8 cellular contexts compared by ENCODE assay signal in genomic region chr17:4500188-4500565, GRCh38. TPM values are rescaled to one million over a fixed set of nuclear protein-coding genes. Genes with fewer than 3 reads are reported as not detected.
A peak's percentile ranks its signal among the peaks of the same experiment; 100 is the strongest.
DNase-seq lines count a peak whose midpoint lies in the region; ATAC-seq and TF ChIP-seq lines count a peak whose summit lies in the region.

No MANE protein-coding gene starts in this region.

- H3K9me3 ChIP-seq in lower lobe of right lung: no peaks in the 10 kb centered on the region
- H3K9me3 ChIP-seq in testis: no peaks in the 10 kb centered on the region

- H3K27ac Mint-ChIP-seq in activated CD4-positive, alpha-beta memory T cell treated with anti-CD3 and anti-CD28 coated beads for 36 hours: no peak overlapping the region
- H3K27ac Mint-ChIP-seq in activated CD4-positive, alpha-beta memory T cell treated with anti-CD3 and anti-CD28 coated beads, Interleukin-2, amount 10 ng/mL, durations not matched to agents 7 days and 5 days: no peak overlapping the region
- no peak overlapping the region for H3K27ac Mint-ChIP-seq in activated T-helper 17 cell treated with anti-CD3 and anti-CD28 coated beads, Interleukin-2, amount 50 U/mL, for 72 hours

- H3K36me3 ChIP-seq in lower lobe of right lung (no peaks in the 10 kb centered on the region), testis (ENCODE audit: low read depth, missing control alignments) (no peaks in the 10 kb centered on the region)

- peaks cover 24% of the 10 kb centered on the region for H3K4me1 Mint-ChIP-seq in activated CD4-positive, alpha-beta memory T cell treated with anti-CD3 and anti-CD28 coated beads for 36 hours (ENCODE audit: low read depth)
- H3K4me1 Mint-ChIP-seq in activated CD4-positive, alpha-beta memory T cell treated with anti-CD3 and anti-CD28 coated beads, Interleukin-2, amount 10 ng/mL, durations not matched to agents 7 days and 5 days: peaks cover 27% of the 10 kb centered on the region
- H3K4me1 Mint-ChIP-seq in activated T-helper 17 cell treated with anti-CD3 and anti-CD28 coated beads, Interleukin-2, amount 50 U/mL, for 72 hours: peaks cover 27% of the 10 kb centered on the region

- POLR2A ChIA-PET in activated CD4-positive, alpha-beta memory T cell treated with anti-CD3 and anti-CD28 coated beads for 36 hours (lab: Charles Lee): no interaction called here
- POLR2A ChIA-PET in activated CD4-positive, alpha-beta memory T cell treated with anti-CD3 and anti-CD28 coated beads, Interleukin-2, amount 10 ng/mL, durations not matched to agents 7 days and 5 days (lab: Charles Lee): interaction anchor here (0.7 to 1.5 kb wide), 3 partner anchors 14 to 56 kb away, joined by 3 read pairs; no protein-coding TSS in a partner anchor

- TF ChIP-seq POLR2A in testis (IDR thresholded peaks at IDR 0.05): no peak

- H3K27me3 ChIP-seq in lower lobe of right lung (ENCODE audit: low read depth) (peaks cover 23% of the 10 kb centered on the region), testis (no peaks in the 10 kb centered on the region)

- 10 to 29% methylated on average over 1 to 7 of the region's 7 CpGs for WGBS in testis, 2 donors

- TF ChIP-seq CTCF in lower lobe of right lung (IDR thresholded peaks at IDR 0.05) (peak; percentile 13), testis (IDR thresholded peaks at IDR 0.05) (no peak)

- CTCF ChIA-PET in activated CD4-positive, alpha-beta memory T cell treated with anti-CD3 and anti-CD28 coated beads for 36 hours (lab: Charles Lee): interaction anchor here (0.9 to 2.1 kb wide), 2 partner anchors 79 to 104 kb away, joined by 3 to 7 read pairs; no protein-coding TSS in a partner anchor
- CTCF ChIA-PET in activated CD4-positive, alpha-beta memory T cell treated with anti-CD3 and anti-CD28 coated beads, Interleukin-2, amount 10 ng/mL, durations not matched to agents 7 days and 5 days (lab: Charles Lee): interaction anchor here (0.7 to 2.3 kb wide), 3 partner anchors 9 to 79 kb away, joined by 3 to 10 read pairs (median 3); no protein-coding TSS in a partner anchor

- peak overlapping the region; percentile 14 for H3K4me3 Mint-ChIP-seq in activated CD4-positive, alpha-beta memory T cell treated with anti-CD3 and anti-CD28 coated beads for 36 hours
- H3K4me3 Mint-ChIP-seq in activated CD4-positive, alpha-beta memory T cell treated with anti-CD3 and anti-CD28 coated beads, Interleukin-2, amount 10 ng/mL, durations not matched to agents 7 days and 5 days: no peak overlapping the region
- peak overlapping the region; percentile 67 for H3K4me3 Mint-ChIP-seq in activated T-helper 17 cell treated with anti-CD3 and anti-CD28 coated beads, Interleukin-2, amount 50 U/mL, for 72 hours

- H3K27ac ChIP-seq in lower lobe of right lung (peak overlapping the region; percentile 68), testis (no peak overlapping the region)

- in situ Hi-C loops in KBM-7 (cut with MboI; ENCODE audit: low pct_unique_long_range_greater_than_20kb, low sequenced_read_pairs): no loop called here

- peaks cover 35% of the 10 kb centered on the region for H3K27me3 Mint-ChIP-seq in activated CD4-positive, alpha-beta memory T cell treated with anti-CD3 and anti-CD28 coated beads for 36 hours
- peaks cover 57% of the 10 kb centered on the region for H3K27me3 Mint-ChIP-seq in activated CD4-positive, alpha-beta memory T cell treated with anti-CD3 and anti-CD28 coated beads, Interleukin-2, amount 10 ng/mL, durations not matched to agents 7 days and 5 days
- peaks cover 32% of the 10 kb centered on the region for H3K27me3 Mint-ChIP-seq in activated T-helper 17 cell treated with anti-CD3 and anti-CD28 coated beads, Interleukin-2, amount 50 U/mL, for 72 hours

- H3K36me3 Mint-ChIP-seq in activated CD4-positive, alpha-beta memory T cell treated with anti-CD3 and anti-CD28 coated beads for 36 hours: no peaks in the 10 kb centered on the region
- no peaks in the 10 kb centered on the region for H3K36me3 Mint-ChIP-seq in activated CD4-positive, alpha-beta memory T cell treated with anti-CD3 and anti-CD28 coated beads, Interleukin-2, amount 10 ng/mL, durations not matched to agents 7 days and 5 days (ENCODE audit: low read depth)
- H3K36me3 Mint-ChIP-seq in activated T-helper 17 cell treated with anti-CD3 and anti-CD28 coated beads, Interleukin-2, amount 50 U/mL, for 72 hours (ENCODE audit: low read depth): no peaks in the 10 kb centered on the region

- H3K4me3 ChIP-seq in lower lobe of right lung (peak overlapping the region; percentile 61), testis (peak overlapping the region; percentile 40 to 47)

- H3K4me1 ChIP-seq in lower lobe of right lung: peaks cover 68% of the 10 kb centered on the region
- H3K4me1 ChIP-seq in testis: peaks cover 7% of the 10 kb centered on the region

- ATAC-seq in activated T-helper 17 cell treated with anti-CD3 and anti-CD28 coated beads, Interleukin-2, amount 50 U/mL, for 72 hours (replicated peaks): no peak
- ATAC-seq in lower lobe of right lung: no peak

- no peak for DNase-seq in activated CD4-positive, alpha-beta memory T cell treated with anti-CD3 and anti-CD28 coated beads for 36 hours
- no peak for DNase-seq in activated CD4-positive, alpha-beta memory T cell treated with anti-CD3 and anti-CD28 coated beads, Interleukin-2, amount 10 ng/mL, durations not matched to agents 7 days and 5 days
- DNase-seq in lower lobe of right lung (no peak), testis (no peak), SK-N-DZ (ENCODE audit: low spot score) (no peak), KBM-7 (no peak)
- DNase-seq in stimulated activated CD4-positive, alpha-beta T cell treated with anti-CD3 and anti-CD28 coated beads, Interleukin-4, amount 100 ng/mL, for 1 hour: no peak

- H3K9me3 Mint-ChIP-seq in activated CD4-positive, alpha-beta memory T cell treated with anti-CD3 and anti-CD28 coated beads for 36 hours: no peaks in the 10 kb centered on the region
- no peaks in the 10 kb centered on the region for H3K9me3 Mint-ChIP-seq in activated CD4-positive, alpha-beta memory T cell treated with anti-CD3 and anti-CD28 coated beads, Interleukin-2, amount 10 ng/mL, durations not matched to agents 7 days and 5 days
- H3K9me3 Mint-ChIP-seq in activated T-helper 17 cell treated with anti-CD3 and anti-CD28 coated beads, Interleukin-2, amount 50 U/mL, for 72 hours: no peaks in the 10 kb centered on the region

- intact Hi-C loops in activated CD4-positive, alpha-beta memory T cell treated with anti-CD3 and anti-CD28 coated beads for 36 hours (cut with micrococcal nuclease): loop anchor here (10.0 kb wide), 1 partner anchor 65 kb away; the partner anchor contains the start of gene SPNS3
- intact Hi-C loops in lower lobe of right lung (cut with DNase I): no loop called here
- intact Hi-C loops in testis (cut with DNase I; ENCODE audit: low total_unique reads): no loop called here

RNA-seq across cellular contexts. Expression of gene SPNS2, which starts 1.5 kb away (rescaled TPM):
- under 1 TPM; 0.15 to 0.24 TPM for total RNA-seq in activated CD4-positive, alpha-beta memory T cell treated with anti-CD3 and anti-CD28 coated beads for 36 hours
- under 1 TPM; 0.15 to 0.60 TPM for total RNA-seq in activated CD4-positive, alpha-beta memory T cell treated with anti-CD3 and anti-CD28 coated beads, Interleukin-2, amount 10 ng/mL, durations not matched to agents 7 days and 5 days
- under 1 TPM in 1 of 2 donors, not detected in 1; 0.45 TPM for total RNA-seq in activated T-helper 17 cell treated with anti-CD3 and anti-CD28 coated beads, Interleukin-2, amount 50 U/mL, for 72 hours
- total RNA-seq in lower lobe of right lung (42.0 TPM), testis (1 to 10 TPM; 6.7 to 8.0 TPM)
- polyA plus RNA-seq in testis (ENCODE audit: insufficient read depth, low read depth, low replicate concordance): 11.5 TPM
- polyA plus RNA-seq in SK-N-DZ (2014; cell fraction: cytosol; rRNA removed): 0.70 and 2.4 TPM in 2 replicates
- polyA plus RNA-seq in SK-N-DZ (2014; cell fraction: nucleus; rRNA removed): 4.3 and 4.4 TPM in 2 replicates

RNA-seq across cellular contexts. Expression of gene MYBBP1A, which starts 55.0 kb away (rescaled TPM):
- total RNA-seq in activated CD4-positive, alpha-beta memory T cell treated with anti-CD3 and anti-CD28 coated beads for 36 hours: 10 to 100 TPM; 66.6 to 70.8 TPM
- 10 to 100 TPM; 36.7 to 37.7 TPM for total RNA-seq in activated CD4-positive, alpha-beta memory T cell treated with anti-CD3 and anti-CD28 coated beads, Interleukin-2, amount 10 ng/mL, durations not matched to agents 7 days and 5 days
- total RNA-seq in activated T-helper 17 cell treated with anti-CD3 and anti-CD28 coated beads, Interleukin-2, amount 50 U/mL, for 72 hours: 10 to 100 TPM; 47.5 to 95.4 TPM
- total RNA-seq in lower lobe of right lung (38.8 TPM), testis (10 to 100 TPM; 74.1 to 78.9 TPM)
- polyA plus RNA-seq in testis (ENCODE audit: insufficient read depth, low read depth, low replicate concordance): 32.9 TPM
- 64.2 and 66.4 TPM in 2 replicates for polyA plus RNA-seq in SK-N-DZ (2014; cell fraction: cytosol; rRNA removed)
- polyA plus RNA-seq in SK-N-DZ (2014; cell fraction: nucleus; rRNA removed): 201 and 229 TPM in 2 replicates

Comparison
In these comparisons a context has a peak if more than half of its experiments do, and no peak if none do; other contexts are left out.
1. RNA of gene SPNS2, which starts 1.5 kb away (total RNA-seq): 42.0 TPM in lower lobe of right lung (single experiment) and 6.7 to 8.0 TPM in testis; 0.15 to 0.60 TPM in activated CD4-positive, alpha-beta memory T cell treated with anti-CD3 and anti-CD28 coated beads, Interleukin-2, amount 10 ng/mL, durations not matched to agents 7 days and 5 days, 0.45 TPM in activated T-helper 17 cell treated with anti-CD3 and anti-CD28 coated beads, Interleukin-2, amount 50 U/mL, for 72 hours and 0.15 to 0.24 TPM in activated CD4-positive, alpha-beta memory T cell treated with anti-CD3 and anti-CD28 coated beads for 36 hours; every median in the first group is over 4 times any median in the second.